In genomic region chr5:88875609-88876234, GRCh38 we compare ENCODE assay signal across 11 cellular contexts. TPM values are rescaled to one million over a fixed set of nuclear protein-coding genes. Genes with fewer than 3 reads are reported as not detected.
DNase-seq lines count a peak whose midpoint lies in the region; ATAC-seq and TF ChIP-seq lines count a peak whose summit lies in the region.
"Had no signal": no experiment of that assay in that cellular context is flagged by ENCODE, and none has a peak within 500 bp of the region (broad histone marks: within the 10 kb centered on the region; RNA-seq: fewer than 3 reads in every experiment).

No MANE protein-coding gene starts in this region.

- H3K27ac ChIP-seq in HEK293 (ENCODE audit: extremely low read depth, low read depth, low read length) (0 out of 2 replicates have a peak overlapping the region, but pooled peaks have one; percentile 13), PC-3 (ENCODE audit: low read length) (0 out of 2 replicates have a peak overlapping the region, but pooled peaks have one; percentile 9)
- H3K27ac ChIP-seq: foreskin keratinocyte had no signal

- H3K79me2 ChIP-seq in PC-3 (ENCODE audit: low read length) = peaks cover 22% of the 10 kb centered on the region

- H3K9me2 ChIP-seq in PC-3 (replicated peaks; ENCODE audit: low read length) = no peaks in the 10 kb centered on the region

- H3K4me1 ChIP-seq in HEK293 (ENCODE audit: control insufficient read depth, insufficient read depth, low read length) (peaks cover 11% of the 10 kb centered on the region; the same call in 1 of the 2 replicates), PC-3 (ENCODE audit: insufficient read depth, low read length) (peaks cover 54% of the 10 kb centered on the region)
- H3K4me1 ChIP-seq: foreskin keratinocyte had no signal

- H3K9ac ChIP-seq in PC-3 (ENCODE audit: low read length) = 0 out of 2 replicates have a peak overlapping the region, but pooled peaks have one; percentile 17

- no peaks in the 10 kb centered on the region for H3F3A ChIP-seq in PC-3 (ENCODE audit: low read length, unreplicated experiment)

- no peaks in the 10 kb centered on the region for H3K9me3 ChIP-seq in HEK293 (ENCODE audit: control insufficient read depth, insufficient read depth, low read depth, low read length)
- H3K9me3 ChIP-seq in PC-3 (ENCODE audit: low read length) = no peaks in the 10 kb centered on the region

- H2AFZ ChIP-seq in PC-3 (ENCODE audit: low read length) = peak overlapping the region; percentile 45

- intact Hi-C loops in PC-3 (cut with micrococcal nuclease) = loop anchor here (5.0 kb wide), 1 partner anchor 48 kb away; no protein-coding TSS in a partner anchor
- intact Hi-C loops in left ventricle myocardium superior (cut with micrococcal nuclease) = no loop called here

- POLR2A ChIA-PET in HEK293 (lab: Yijun Ruan, JAX) = no interaction called here
- POLR2A ChIA-PET in PC-3 (lab: Charles Lee; ENCODE audit: unreplicated experiment) = interaction anchor here (0.6 kb wide), 1 partner anchor 739 kb away, joined by 4 read pairs; no protein-coding TSS in a partner anchor

- H3K4me3 ChIP-seq in HEK293 (ENCODE audit: low read depth, low read length) (no peak overlapping the region), PC-3 (ENCODE audit: low read length) (peak overlapping the region; percentile 25; the same call in 1 of the 2 replicates)

- H3K36me3 ChIP-seq in HEK293 (ENCODE audit: control insufficient read depth in 2 of 2, insufficient read depth in 1 of 2, low read length in 2 of 2) = no peaks in the 10 kb centered on the region
- H3K36me3 ChIP-seq in PC-3 (ENCODE audit: low read depth, low read length) = no peaks in the 10 kb centered on the region

- peak; percentile 65 for DNase-seq in DMS 273 (lab: John Stamatoyannopoulos, UW; ENCODE audit: unreplicated experiment)
- peak; percentile 49 for DNase-seq in PC-3
- no peak for DNase-seq in left ventricle myocardium superior
- DNase-seq in NCI-H1930 (lab: John Stamatoyannopoulos, UW) = no peak
- no peak for DNase-seq in NCI-H524 treated with DMSO at 0.1 percent for 48 hours (lab: John Stamatoyannopoulos, UW)
- no peak for DNase-seq in dedifferentiated amniotic fluid mesenchymal stem cell (ENCODE audit: extremely low spot score)
- no peak for DNase-seq in RKO (ENCODE audit: low spot score)
- DNase-seq: DMS79, foreskin keratinocyte had no signal

- no peaks in the 10 kb centered on the region for H3K27me3 ChIP-seq in PC-3 (ENCODE audit: low read length)

- CTCF ChIA-PET in HEK293 (lab: Yijun Ruan, JAX) (interaction anchor here (0.6 to 1.3 kb wide), 3 partner anchors 146 to 1508 kb away, joined by 3 to 6 read pairs (median 6); no protein-coding TSS in a partner anchor), PC-3 (lab: Charles Lee) (interaction anchor here (0.6 kb wide), 1 partner anchor 146 kb away, joined by 3 read pairs; no protein-coding TSS in a partner anchor)

- H4K20me1 ChIP-seq in PC-3 (ENCODE audit: low read length) = no peaks in the 10 kb centered on the region

- no peak for TF ChIP-seq CTCF in HEK293 (tag by site-specific recombination; IDR thresholded peaks at IDR 0.05)
- TF ChIP-seq CTCF in PC-3 (conservative IDR thresholded peaks at IDR 0.05; ENCODE audit: low read depth, low read length) = no peak

- no TSS peak for BruUV-seq in PC-3 (replicated peaks; lab: Mats Ljungman, UMichigan)

- H3K4me2 ChIP-seq in PC-3 (ENCODE audit: low read length) = peak overlapping the region; percentile 71

- ATAC-seq in PC-3 (peak; percentile 56), left ventricle myocardium superior (peak; percentile 78)
- ATAC-seq: activated CD4-positive, CD25-positive, alpha-beta regulatory T cell treated with anti-CD3 and anti-CD28 coated beads, Interleukin-2, amount 50 U/mL, for 24 hours; foreskin keratinocyte had no signal

TF ChIP-seq in HEK293, 187 proteins besides CTCF, POLR2A, EP300 and RAD21 (continues in another document):
- TF ChIP-seq HIC1 (tag by site-specific recombination; IDR thresholded peaks at IDR 0.05) (no peak), ZFP3 (tag by site-specific recombination; IDR thresholded peaks at IDR 0.05; ENCODE audit: low read depth) (no peak), ZNF114 (tag by site-specific recombination; IDR thresholded peaks at IDR 0.05) (no peak), ZNF223 (tag by site-specific recombination; IDR thresholded peaks at IDR 0.05) (no peak), ZNF362 (tag by site-specific recombination; IDR thresholded peaks at IDR 0.05) (peak; percentile 81), SALL2 (tag by site-specific recombination; IDR thresholded peaks at IDR 0.05; ENCODE audit: borderline replicate concordance) (no peak), ZNF677 (tag by site-specific recombination; IDR thresholded peaks at IDR 0.05) (no peak), ZNF626 (tag by site-specific recombination; IDR thresholded peaks at IDR 0.05) (no peak), ZNF366 (tag by site-specific recombination; conservative IDR thresholded peaks at IDR 0.05) (0 out of 2 replicates have a peak, but pooled peaks have one; percentile 23), EGR2 (tag by site-specific recombination; IDR thresholded peaks at IDR 0.05; ENCODE audit: low read depth) (no peak), MEIS1 (CRISPR knock-in tag; IDR thresholded peaks at IDR 0.05; ENCODE audit: borderline replicate concordance) (no peak), ZSCAN23 (tag by site-specific recombination; IDR thresholded peaks at IDR 0.05) (no peak), BCL11B (tag by site-specific recombination; IDR thresholded peaks at IDR 0.05; ENCODE audit: low read depth) (no peak), ZNF423 (tag by site-specific recombination; IDR thresholded peaks at IDR 0.05) (no peak), ZNF585B (tag by site-specific recombination; IDR thresholded peaks at IDR 0.05) (no peak), ZBTB49 (tag by site-specific recombination; IDR thresholded peaks at IDR 0.05; ENCODE audit: low read depth) (no peak), KLF10 (tag by site-specific recombination; IDR thresholded peaks at IDR 0.05) (no peak), ZNF404 (tag by site-specific recombination; IDR thresholded peaks at IDR 0.05) (no peak), PRDM6 (tag by site-specific recombination; IDR thresholded peaks at IDR 0.05) (no peak), PRDM1 (tag by site-specific recombination; IDR thresholded peaks at IDR 0.05) (no peak), ZNF596 (tag by site-specific recombination; IDR thresholded peaks at IDR 0.05) (no peak)

RNA-seq across cellular contexts. Expression of gene MEF2C, which starts 7.3 kb away (rescaled TPM):
- total RNA-seq in PC-3 (2014; rRNA removed) = 4.4 and 8.0 TPM in 2 replicates
- 51.4 TPM for total RNA-seq in left ventricle myocardium superior

Comparison
In these comparisons a context has a peak if more than half of its experiments do, and no peak if none do; other contexts are left out.
1. DNase-seq: peak in DMS 273 (single experiment) and PC-3 (single experiment); none in left ventricle myocardium superior (single experiment), NCI-H1930 (0 of 2), NCI-H524 treated with DMSO at 0.1 percent for 48 hours (single experiment), dedifferentiated amniotic fluid mesenchymal stem cell (single experiment) and RKO (single experiment).